ENCODE assay signal across 8 cellular contexts in genomic region chr7:141072548-141073172, GRCh38. TPM values are rescaled to one million over a fixed set of nuclear protein-coding genes. Genes with fewer than 3 reads are reported as not detected.
DNase-seq lines count a peak whose midpoint lies in the region; ATAC-seq, FAIRE-seq and TF ChIP-seq lines count a peak whose summit lies in the region.

No MANE protein-coding gene starts in this region.

- no peaks in the 10 kb centered on the region for H3K27me3 ChIP-seq in BE2C
- peaks cover 18% of the 10 kb centered on the region for H3K27me3 ChIP-seq in SJCRH30
- H3K27me3 ChIP-seq in keratinocyte (ENCODE audit: control insufficient read depth, extremely low read depth, insufficient read depth, low read length) = peaks cover 57% of the 10 kb centered on the region

- H2AFZ ChIP-seq in keratinocyte (ENCODE audit: control insufficient read depth, low read length) = peak overlapping the region; percentile 19

- H3K4me3 ChIP-seq in BE2C (ENCODE audit: low read depth, low read length) (peak overlapping the region; percentile 94), SJCRH30 (peak overlapping the region; percentile 57), keratinocyte (ENCODE audit: control insufficient read depth in 2 of 3, extremely low read depth in 1 of 3, insufficient read depth in 2 of 3, low read depth in 1 of 3, low read length in 3 of 3) (peak overlapping the region; percentile 33 to 60 (median 42))

- H3K79me2 ChIP-seq in keratinocyte (ENCODE audit: control insufficient read depth, insufficient read depth, low read length) = no peaks in the 10 kb centered on the region

- no peaks in the 10 kb centered on the region for H4K20me1 ChIP-seq in keratinocyte (ENCODE audit: control insufficient read depth, extremely low read depth, insufficient read depth, low read length)

- H3K9me3 Mint-ChIP-seq in HFFc6 = no peaks in the 10 kb centered on the region

- no peak for FAIRE-seq in keratinocyte (lab: Jason Lieb, UNC)

- ATAC-seq in GM19467 (IDR thresholded peaks at IDR 0.05; ENCODE audit: unreplicated experiment) (no peak), GM21529 (IDR thresholded peaks at IDR 0.05; ENCODE audit: unreplicated experiment) (no peak)

- H3K27ac Mint-ChIP-seq in HFFc6 = no peak overlapping the region

- peaks cover 23% of the 10 kb centered on the region for H3K4me1 Mint-ChIP-seq in HFFc6 (ENCODE audit: low read depth)

- H3K36me3 ChIP-seq in BE2C (no peaks in the 10 kb centered on the region), SJCRH30 (no peaks in the 10 kb centered on the region), keratinocyte (ENCODE audit: control insufficient read depth in 2 of 2, extremely low read depth in 1 of 2, insufficient read depth in 2 of 2, low read length in 2 of 2) (no peaks in the 10 kb centered on the region)

- no peak for TF ChIP-seq CTCF in BE2C (IDR thresholded peaks at IDR 0.05; ENCODE audit: low read depth, low read length)
- TF ChIP-seq CTCF in HFFc6 (IDR thresholded peaks at IDR 0.05) = no peak
- no peak for TF ChIP-seq CTCF in keratinocyte (optimal IDR thresholded peaks at IDR 0.05 in 1 of 3, IDR thresholded peaks at IDR 0.05 in 1 of 3, conservative IDR thresholded peaks at IDR 0.05 in 1 of 3; ENCODE audit: extremely low read depth in 1 of 3, insufficient read depth in 2 of 3, low read length in 3 of 3)

- H3K27ac ChIP-seq in SJCRH30 (no peak overlapping the region), caudate nucleus (ENCODE audit: low read depth, low read length) (peak overlapping the region; percentile 80), keratinocyte (ENCODE audit: control insufficient read depth, insufficient read depth, low read length) (no peak overlapping the region)

- dilution Hi-C loops in keratinocyte (cut with MboI; ENCODE audit: extremely low pct_ligation_motif_present, low sequenced_read_pairs) = no loop called here

- H3K4me1 ChIP-seq in BE2C (no peaks in the 10 kb centered on the region; the same call in 1 of the 2 replicates), SJCRH30 (peaks cover 2% of the 10 kb centered on the region; the same call in 1 of the 2 replicates), keratinocyte (ENCODE audit: control insufficient read depth, extremely low read depth, insufficient read depth, low read length) (peaks cover 13% of the 10 kb centered on the region)

- peak overlapping the region; percentile 81 for H3K4me2 ChIP-seq in keratinocyte (ENCODE audit: control insufficient read depth, extremely low read depth, insufficient read depth, low read depth, low read length)

- no peaks in the 10 kb centered on the region for H3K9me1 ChIP-seq in keratinocyte (ENCODE audit: control insufficient read depth, extremely low read depth, insufficient read depth, low read length)

- H3K9me3 ChIP-seq in BE2C (no peaks in the 10 kb centered on the region), SJCRH30 (replicated peaks) (no peaks in the 10 kb centered on the region), keratinocyte (ENCODE audit: control insufficient read depth, low read depth, low read length) (no peaks in the 10 kb centered on the region)

- peak overlapping the region; percentile 87 for H3K4me3 Mint-ChIP-seq in HFFc6

- DNase-seq in BE2C (peak; percentile 77), HFFc6 (peak; percentile 69), SJCRH30 (peak; percentile 62 to 75), caudate nucleus (lab: John Stamatoyannopoulos, UW) (peak in 58 of 61 donors; percentile 14 to 95 (median 68)), keratinocyte (ENCODE audit: low read depth, low spot score) (no peak), smooth muscle cell of the brain vasculature (ENCODE audit: low read depth, low spot score) (peak; percentile 21)

- no peak overlapping the region for H3K9ac ChIP-seq in keratinocyte (ENCODE audit: control insufficient read depth, extremely low read depth, insufficient read depth, low read length)

- peaks cover 12% of the 10 kb centered on the region; the same call in 1 of the 2 replicates for H3K27me3 Mint-ChIP-seq in HFFc6 (ENCODE audit: insufficient read depth)

- H3K36me3 Mint-ChIP-seq in HFFc6 (ENCODE audit: low read depth) = no peaks in the 10 kb centered on the region

RNA-seq across cellular contexts. Expression of gene TMEM178B, which starts 1.2 kb away (rescaled TPM):
- polyA plus RNA-seq in BE2C (2012; ENCODE audit: insufficient read depth, insufficient read length, low read depth) = 12.2 TPM
- 1 to 10 TPM; 2.8 to 8.4 (median 6.6) TPM for total RNA-seq in HFFc6 (2021; fragmentation: NEBNext Ultra II Directional; extraction: Animal tissue kit (Norgen Biotek cat#: 25700))
- 0.63 and 0.73 TPM in 2 replicates for total RNA-seq in SJCRH30 (2014; rRNA removed; shearing (Covaris generic))
- polyA plus RNA-seq in keratinocyte = 0.01 TPM in 1 of 3 replicates, not detected in the others
- polyA plus RNA-seq in keratinocyte (2011; ENCODE audit: low read depth) = not detected
- polyA plus RNA-seq in keratinocyte (2011; cell fraction: cytosol; rRNA removed) = 0.01 TPM in 2 replicates
- 0.01 TPM in 2 replicates for polyA plus RNA-seq in keratinocyte (2011; cell fraction: nucleus; rRNA removed)
- polyA plus RNA-seq in keratinocyte (2012; ENCODE audit: low replicate concordance) = 0.04 TPM in 1 of 2 replicates, not detected in the other
- polyA minus RNA-seq in keratinocyte = not detected in 3 replicates
- polyA minus RNA-seq in keratinocyte (2011; cell fraction: cytosol; rRNA and poly(A)+ RNA removed) = not detected
- polyA minus RNA-seq in keratinocyte (2011; cell fraction: nucleus; rRNA and poly(A)+ RNA removed) = 0.08 TPM in 1 of 2 replicates, not detected in the other

RNA-seq across cellular contexts. Expression of gene MRPS33, which starts 57.9 kb away (rescaled TPM):
- polyA plus RNA-seq in BE2C (2012; ENCODE audit: insufficient read depth, insufficient read length, low read depth) = 159 TPM
- 10 to 100 TPM; 61.7 to 78.9 (median 68.1) TPM for total RNA-seq in HFFc6 (2021; fragmentation: NEBNext Ultra II Directional; extraction: Animal tissue kit (Norgen Biotek cat#: 25700))
- 54.8 and 59.4 TPM in 2 replicates for total RNA-seq in SJCRH30 (2014; rRNA removed; shearing (Covaris generic))
- 58.3 to 141 TPM (median 85.4 TPM) in 3 replicates for polyA plus RNA-seq in keratinocyte
- polyA plus RNA-seq in keratinocyte (2011; ENCODE audit: low read depth) = 31.2 TPM
- 71.6 and 112 TPM in 2 replicates for polyA plus RNA-seq in keratinocyte (2011; cell fraction: cytosol; rRNA removed)
- polyA plus RNA-seq in keratinocyte (2011; cell fraction: nucleus; rRNA removed) = 25.5 and 40.6 TPM in 2 replicates
- 64.2 and 121 TPM in 2 replicates for polyA plus RNA-seq in keratinocyte (2012; ENCODE audit: low replicate concordance)
- polyA minus RNA-seq in keratinocyte = 9.0 to 30.4 TPM (median 14.5 TPM) in 3 replicates
- 12.7 TPM for polyA minus RNA-seq in keratinocyte (2011; cell fraction: cytosol; rRNA and poly(A)+ RNA removed)
- polyA minus RNA-seq in keratinocyte (2011; cell fraction: nucleus; rRNA and poly(A)+ RNA removed) = 7.1 and 8.7 TPM in 2 replicates

Comparison
In these comparisons a context has a peak if more than half of its experiments do, and no peak if none do; other contexts are left out.
1. H3K4me3 ChIP-seq: peak in every context shown above with its lines; median percentile 94 in BE2C; 57 in SJCRH30; 42 in keratinocyte.